ENCODE assay signal across 1 cellular context in genomic region chr22:20565079-20565734, GRCh38.
TF ChIP-seq lines count a peak whose summit lies in the region.

No MANE protein-coding gene starts in this region.

TF ChIP-seq in HEK293, 187 proteins besides CTCF, POLR2A, EP300 and RAD21 (continued from another document):
- TF ChIP-seq PRDM10 (tag by site-specific recombination; IDR thresholded peaks at IDR 0.05) (no peak), ZIC2 (tag by site-specific recombination; IDR thresholded peaks at IDR 0.05) (peak; percentile 81)
